ENCODE assay signal across 8 cellular contexts in the genomic region with DNA sequence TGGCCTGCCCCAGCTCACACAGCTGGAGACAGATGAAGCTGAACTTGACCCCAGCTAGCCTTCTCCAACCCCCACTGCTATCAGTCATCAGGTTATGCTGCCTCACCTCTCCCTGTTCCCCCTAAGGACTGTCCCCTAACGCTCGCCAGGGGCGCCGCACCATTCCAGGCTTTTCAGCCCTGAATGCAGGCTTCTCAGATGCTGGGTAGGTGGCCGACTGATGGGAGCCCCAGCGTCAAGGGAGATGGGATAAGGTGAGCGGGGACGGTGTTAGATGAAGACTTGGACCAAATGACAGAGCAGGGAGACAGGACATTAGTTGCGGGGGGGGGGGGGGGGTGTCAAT. TPM values are rescaled to one million over a fixed set of nuclear protein-coding genes. Genes with fewer than 3 reads are reported as not detected.
DNase-seq lines count a peak whose midpoint lies in the region; ATAC-seq and TF ChIP-seq lines count a peak whose summit lies in the region.

No MANE protein-coding gene starts in this region.

- H3K36me3 ChIP-seq in heart left ventricle (no peaks in the 10 kb centered on the region), lower lobe of right lung (no peaks in the 10 kb centered on the region)

- H3K27me3 ChIP-seq in heart left ventricle = no peaks in the 10 kb centered on the region
- no peaks in the 10 kb centered on the region for H3K27me3 ChIP-seq in lower lobe of right lung (ENCODE audit: low read depth)

- H3K4me1 ChIP-seq in heart left ventricle (peaks cover 0 to 28% (median 11%) of the 10 kb centered on the region in 12 donors), lower lobe of right lung (peaks cover 16% of the 10 kb centered on the region)

- TF ChIP-seq CTCF in heart left ventricle (IDR thresholded peaks at IDR 0.05) (no peak), lower lobe of right lung (IDR thresholded peaks at IDR 0.05) (no peak), GM10266 (IDR thresholded peaks at IDR 0.05; ENCODE audit: control insufficient read depth, insufficient read depth, low read depth, missing control alignments) (no peak)

- no peak for DNase-seq in heart left ventricle
- no peak for DNase-seq in Right ventricle myocardium superior
- DNase-seq in activated naive CD8-positive, alpha-beta T cell treated with anti-CD3 and anti-CD28 coated beads for 36 hours = no peak
- DNase-seq in lower lobe of right lung = no peak
- DNase-seq in NCI-H2081 treated with DMSO at 0.1 percent for 48 hours (lab: John Stamatoyannopoulos, UW) = no peak
- no peak for DNase-seq in GM10266 (ENCODE audit: extremely low spot score)
- no peak for DNase-seq in SW 1271 (lab: John Stamatoyannopoulos, UW)

- no peak overlapping the region for H3K27ac ChIP-seq in heart left ventricle
- H3K27ac ChIP-seq in lower lobe of right lung = no peak overlapping the region

- H3K4me1 Mint-ChIP-seq in activated naive CD8-positive, alpha-beta T cell treated with anti-CD3 and anti-CD28 coated beads for 36 hours = peaks cover 14% of the 10 kb centered on the region

- H3K27me3 Mint-ChIP-seq in activated naive CD8-positive, alpha-beta T cell treated with anti-CD3 and anti-CD28 coated beads for 36 hours = peaks cover 9% of the 10 kb centered on the region

- H3K4me3 Mint-ChIP-seq in activated naive CD8-positive, alpha-beta T cell treated with anti-CD3 and anti-CD28 coated beads for 36 hours = peak overlapping the region; percentile 81

- no peak for TF ChIP-seq POLR2A in heart left ventricle (IDR thresholded peaks at IDR 0.05)

- H3K9me3 ChIP-seq in heart left ventricle (no peaks in the 10 kb centered on the region), lower lobe of right lung (no peaks in the 10 kb centered on the region)

- H3K4me3 ChIP-seq in heart left ventricle (peak overlapping the region in 8 of 12 donors; percentile 26 to 63 (median 52)), lower lobe of right lung (peak overlapping the region; percentile 54)

- no peaks in the 10 kb centered on the region for H3K36me3 Mint-ChIP-seq in activated naive CD8-positive, alpha-beta T cell treated with anti-CD3 and anti-CD28 coated beads for 36 hours

- no peak for ATAC-seq in heart left ventricle
- ATAC-seq in Right ventricle myocardium superior (ENCODE audit: poor library complexity) = no peak
- no peak for ATAC-seq in lower lobe of right lung
- ATAC-seq in GM19328 (IDR thresholded peaks at IDR 0.05; ENCODE audit: unreplicated experiment) = no peak

- intact Hi-C loops in heart left ventricle (cut with DNase I) = loop anchor here in 6 of 10 donors (2.0 to 10.0 kb wide), 6 partner anchors 16 to 660 kb away; a partner anchor contains a TSS
- intact Hi-C loops in Right ventricle myocardium superior (cut with DNase I) = no loop called here
- intact Hi-C loops in lower lobe of right lung (cut with DNase I) = no loop called here

- WGBS in heart left ventricle, 4 donors = 15 to 35% (median 28%) methylated on average over 8 to 9 of the region's 9 CpGs

- H3K27ac Mint-ChIP-seq in activated naive CD8-positive, alpha-beta T cell treated with anti-CD3 and anti-CD28 coated beads for 36 hours = no peak overlapping the region

- no peaks in the 10 kb centered on the region for H3K9me3 Mint-ChIP-seq in activated naive CD8-positive, alpha-beta T cell treated with anti-CD3 and anti-CD28 coated beads for 36 hours

RNA-seq across cellular contexts. Expression of a gene that starts 15.8 kb away (rescaled TPM):
- under 1 TPM in 1 of 9 donors, not detected in 8; 0.16 TPM for total RNA-seq in heart left ventricle
- not detected for polyA plus RNA-seq in heart left ventricle
- not detected for total RNA-seq in Right ventricle myocardium superior
- not detected for total RNA-seq in activated naive CD8-positive, alpha-beta T cell treated with anti-CD3 and anti-CD28 coated beads for 36 hours
- total RNA-seq in lower lobe of right lung = not detected

Comparison
In these comparisons a context has a peak if more than half of its experiments do, and no peak if none do; other contexts are left out.
1. intact Hi-C loops: an anchor here in heart left ventricle (2.0 to 10.0 kb wide); none called in Right ventricle myocardium superior and lower lobe of right lung.